1 cellular context compared by ENCODE assay signal in genomic region chr16:22423716-22424115, GRCh38.
TF ChIP-seq lines count a peak whose summit lies in the region.

No MANE protein-coding gene starts in this region.

TF ChIP-seq in H1, 55 proteins besides CTCF, POLR2A, EP300 and RAD21:
- peak; percentile 13; the same call in 1 of the 2 replicates for TF ChIP-seq POLR2AphosphoS5 (IDR thresholded peaks at IDR 0.05; ENCODE audit: low read depth, low read length)
- no peak for TF ChIP-seq EGR1 (IDR thresholded peaks at IDR 0.05; ENCODE audit: borderline replicate concordance, low read depth, low read length)
